ENCODE assay signal across 8 cellular contexts in genomic region chr19:39969681-39970423, GRCh38. TPM values are rescaled to one million over a fixed set of nuclear protein-coding genes. Genes with fewer than 3 reads are reported as not detected.
DNase-seq lines count a peak whose midpoint lies in the region; ATAC-seq and TF ChIP-seq lines count a peak whose summit lies in the region.

No MANE protein-coding gene starts in this region.

- H3K27ac Mint-ChIP-seq in CD8-positive, alpha-beta memory T cell, result peak overlapping the region; percentile 93 to 100 (median 98)
- H3K27ac Mint-ChIP-seq in osteocyte (ENCODE audit: unreplicated experiment), result peak overlapping the region; percentile 97

- TF ChIP-seq POLR2A in Peyer's patch (IDR thresholded peaks at IDR 0.05), result no peak

- peak overlapping the region; percentile 72 for H3K4me3 ChIP-seq in CD8-positive, alpha-beta memory T cell (ENCODE audit: low read length)
- peak overlapping the region; percentile 60 to 84 (median 68) for H3K4me3 ChIP-seq in Peyer's patch
- peak overlapping the region; percentile 71 for H3K4me3 ChIP-seq in endocrine pancreas (ENCODE audit: control insufficient read depth, insufficient read depth, low read length)

- POLR2A ChIA-PET in CD8-positive, alpha-beta memory T cell (lab: Charles Lee), result interaction anchor here (0.5 to 2.2 kb wide), 14 partner anchors 8 to 1906 kb away, joined by 3 to 28 read pairs (median 6); partner anchors contain the start of genes DYRK1B, FBL, ZNF546 and ZNF780A

- CTCF ChIA-PET in CD8-positive, alpha-beta memory T cell (lab: Charles Lee), result interaction anchor here (0.9 to 3.7 kb wide), 40 partner anchors 9 to 202 kb away, joined by 3 to 79 read pairs (median 9); partner anchors contain the start of genes DYRK1B, FBL, FCGBP and ZNF546

- H3K9me3 Mint-ChIP-seq in CD8-positive, alpha-beta memory T cell, result peaks cover 0 to 1% (median 0%) of the 10 kb centered on the region in 5 donors
- H3K9me3 Mint-ChIP-seq in osteocyte (ENCODE audit: unreplicated experiment), result no peaks in the 10 kb centered on the region

- H3K36me3 ChIP-seq in CD8-positive, alpha-beta memory T cell (ENCODE audit: insufficient read depth, low read length), result peaks cover 18% of the 10 kb centered on the region
- H3K36me3 ChIP-seq in Peyer's patch (peaks cover 0 to 24% (median 0%) of the 10 kb centered on the region in 3 donors), endocrine pancreas (ENCODE audit: control insufficient read depth, insufficient read depth, low read length) (no peaks in the 10 kb centered on the region)

- TF ChIP-seq CTCF in Peyer's patch (IDR thresholded peaks at IDR 0.05) (no peak), osteocyte (IDR thresholded peaks at IDR 0.05) (no peak)

- H3K27me3 ChIP-seq in CD8-positive, alpha-beta memory T cell (ENCODE audit: insufficient read depth, low read length, poor library complexity, severe bottlenecking), result no peaks in the 10 kb centered on the region
- H3K27me3 ChIP-seq in Peyer's patch (no peaks in the 10 kb centered on the region), endocrine pancreas (ENCODE audit: control insufficient read depth, insufficient read depth, low read length) (no peaks in the 10 kb centered on the region)

- H3K4me1 ChIP-seq in CD8-positive, alpha-beta memory T cell (ENCODE audit: insufficient read depth, low read length), result peaks cover 32% of the 10 kb centered on the region
- H3K4me1 ChIP-seq in Peyer's patch (peaks cover 0 to 20% (median 9%) of the 10 kb centered on the region in 4 donors), endocrine pancreas (ENCODE audit: control insufficient read depth, insufficient read depth, low read length) (no peaks in the 10 kb centered on the region)

- peak overlapping the region; percentile 91 to 99 (median 95) for H3K4me3 Mint-ChIP-seq in CD8-positive, alpha-beta memory T cell
- H3K4me3 Mint-ChIP-seq in osteocyte (ENCODE audit: unreplicated experiment), result peak overlapping the region; percentile 97

- H3K9ac ChIP-seq in endocrine pancreas (ENCODE audit: control insufficient read depth, insufficient read depth, low read length), result peak overlapping the region; percentile 78

- H3K9me3 ChIP-seq in CD8-positive, alpha-beta memory T cell (ENCODE audit: low read length), result no peaks in the 10 kb centered on the region
- H3K9me3 ChIP-seq in Peyer's patch (no peaks in the 10 kb centered on the region), endocrine pancreas (ENCODE audit: control insufficient read depth, low read length) (no peaks in the 10 kb centered on the region)

- H3K4me1 Mint-ChIP-seq in CD8-positive, alpha-beta memory T cell, result peaks cover 43 to 62% (median 51%) of the 10 kb centered on the region in 3 donors
- peaks cover 26% of the 10 kb centered on the region for H3K4me1 Mint-ChIP-seq in osteocyte (ENCODE audit: unreplicated experiment)

- no peaks in the 10 kb centered on the region for H3K27me3 Mint-ChIP-seq in CD8-positive, alpha-beta memory T cell
- H3K27me3 Mint-ChIP-seq in osteocyte (ENCODE audit: unreplicated experiment), result no peaks in the 10 kb centered on the region

- peak overlapping the region; percentile 96 for H3K27ac ChIP-seq in CD8-positive, alpha-beta memory T cell (ENCODE audit: low read depth, low read length)
- peak overlapping the region; percentile 88 to 94 (median 93) for H3K27ac ChIP-seq in Peyer's patch

- no peak for ATAC-seq in GM21786 (IDR thresholded peaks at IDR 0.05; ENCODE audit: unreplicated experiment)

- peak in 3 of 5 donors; percentile 10 to 49 (median 16) for DNase-seq in CD8-positive, alpha-beta memory T cell
- DNase-seq in Peyer's patch, result no peak
- DNase-seq in osteocyte (ENCODE audit: extremely low spot score, unreplicated experiment), result peak; percentile 48
- no peak for DNase-seq in NOMO-1 (lab: John Stamatoyannopoulos, UW; ENCODE audit: unreplicated experiment in 2 of 2)
- no peak for DNase-seq in AG08396 (ENCODE audit: low spot score)
- no peak for DNase-seq in glomerular visceral epithelial cell (ENCODE audit: extremely low spot score)

- H3K36me3 Mint-ChIP-seq in CD8-positive, alpha-beta memory T cell, result peaks cover 5 to 41% (median 13%) of the 10 kb centered on the region in 3 donors
- H3K36me3 Mint-ChIP-seq in osteocyte (ENCODE audit: unreplicated experiment), result peaks cover 10% of the 10 kb centered on the region

RNA-seq across cellular contexts. Expression of gene PSMC4, which starts 1.1 kb away (rescaled TPM):
- 100 to 1,000 TPM; 170 to 179 TPM for total RNA-seq in CD8-positive, alpha-beta memory T cell
- polyA plus RNA-seq in CD8-positive, alpha-beta memory T cell, result 114 TPM
- 10 to 100 TPM; 74.4 to 97.9 (median 90.0) TPM for total RNA-seq in Peyer's patch
- 85.6 and 88.2 TPM in 2 replicates for total RNA-seq in osteocyte

RNA-seq across cellular contexts. Expression of gene ZNF546, which starts 27.0 kb away (rescaled TPM):
- 1 to 10 TPM; 4.8 to 5.0 TPM for total RNA-seq in CD8-positive, alpha-beta memory T cell
- 6.6 TPM for polyA plus RNA-seq in CD8-positive, alpha-beta memory T cell
- total RNA-seq in Peyer's patch (1 to 10 TPM; 3.0 to 5.5 (median 4.8) TPM), osteocyte (5.6 and 7.3 TPM in 2 replicates)

RNA-seq across cellular contexts. Expression of gene FCGBP, which starts 35.4 kb away (rescaled TPM):
- 1 to 10 TPM; 7.0 to 7.9 TPM for total RNA-seq in CD8-positive, alpha-beta memory T cell
- 2.7 TPM for polyA plus RNA-seq in CD8-positive, alpha-beta memory T cell
- total RNA-seq in Peyer's patch (1,000 to 10,000 TPM in 3 of 4 donors, 100 to 1,000 TPM in 1; 563 to 4,025 (median 1,224) TPM), osteocyte (0.21 and 0.38 TPM in 2 replicates)

Comparison
In these comparisons a context has a peak if more than half of its experiments do, and no peak if none do; other contexts are left out.
1. DNase-seq: peak in CD8-positive, alpha-beta memory T cell (3 of 5) and osteocyte (single experiment); none in Peyer's patch (0 of 3), NOMO-1 (0 of 2), AG08396 (single experiment) and glomerular visceral epithelial cell (single experiment).
2. RNA of gene FCGBP, which starts 35.4 kb away (total RNA-seq): 563 to 4,025 TPM in Peyer's patch; 7.0 to 7.9 TPM in CD8-positive, alpha-beta memory T cell and 0.21 to 0.38 TPM in osteocyte; every median in the first group is over 10 times any median in the second.
3. Peak in every context shown above with its lines, with median percentiles within 50 percentile points of each other: H3K4me3 ChIP-seq.